8 cellular contexts compared by ENCODE assay signal in the genomic region with DNA sequence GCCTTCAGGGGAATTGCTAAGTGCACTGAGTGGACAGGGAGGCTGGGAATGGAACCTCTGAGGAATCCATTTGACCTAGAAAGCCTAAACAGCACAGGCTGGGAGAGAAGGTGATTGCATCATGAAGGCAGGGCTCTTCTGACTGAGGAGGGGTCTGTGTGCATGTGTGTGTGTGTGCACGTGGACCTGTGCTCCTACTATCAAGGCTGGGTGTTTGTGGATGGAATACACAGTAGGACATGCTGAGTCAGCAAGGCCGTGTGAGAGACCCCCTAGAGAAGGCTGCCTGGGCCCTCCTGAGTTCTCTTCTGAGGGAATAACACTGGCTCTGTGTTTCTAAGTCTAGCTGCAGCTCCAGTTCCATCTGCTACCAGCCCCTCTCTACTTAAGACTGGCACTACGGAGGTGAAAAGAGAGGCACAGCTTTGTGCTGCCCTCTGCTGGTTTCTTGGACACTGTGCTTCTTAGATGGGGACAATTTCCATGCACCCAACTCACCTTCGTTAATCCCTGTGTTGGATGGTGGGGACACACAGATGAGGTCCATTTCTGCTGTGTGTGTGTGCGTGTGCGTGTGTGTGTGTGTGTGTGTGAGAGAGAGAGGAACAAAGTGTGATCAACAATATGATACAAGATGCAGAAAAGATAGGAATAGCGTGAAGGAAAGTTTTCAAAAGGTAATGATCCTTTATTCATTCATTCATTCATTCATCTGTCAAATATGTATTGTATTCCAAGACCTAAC. TPM values are rescaled to one million over a fixed set of nuclear protein-coding genes. Genes with fewer than 3 reads are reported as not detected.
DNase-seq lines count a peak whose midpoint lies in the region; ATAC-seq and TF ChIP-seq lines count a peak whose summit lies in the region.

No MANE protein-coding gene starts in this region.

- no peaks in the 10 kb centered on the region for H3K4me1 ChIP-seq in prostate gland (replicated peaks)

- no peaks in the 10 kb centered on the region for H3K27me3 ChIP-seq in prostate gland (replicated peaks; ENCODE audit: insufficient read depth)

- no peak overlapping the region for H3K4me3 ChIP-seq in prostate gland

- 19% methylated on average over 7 of the region's 7 CpGs for WGBS in prostate gland

- TF ChIP-seq CTCF in prostate gland (IDR thresholded peaks at IDR 0.05) = peak; percentile 42 to 89 (median 80)

- no peaks in the 10 kb centered on the region for H3K9me3 ChIP-seq in prostate gland

- CTCF ChIA-PET in HEK293T (lab: Yijun Ruan, JAX) = interaction anchor here (0.5 to 1.3 kb wide), 12 partner anchors 11 to 175 kb away, joined by 3 to 5 read pairs (median 3); no protein-coding TSS in a partner anchor

- no peaks in the 10 kb centered on the region for H3K36me3 ChIP-seq in prostate gland

- TF ChIP-seq POLR2A in prostate gland (IDR thresholded peaks at IDR 0.05) = no peak

- POLR2A ChIA-PET in HEK293T (lab: Yijun Ruan, JAX) = no interaction called here

- peak; percentile 74 for DNase-seq in EL
- peak; percentile 70 for DNase-seq in HEK293T (ENCODE audit: extremely low spot score)
- DNase-seq in NCI-H1105 (lab: John Stamatoyannopoulos, UW) = peak; percentile 75
- DNase-seq in SK-N-DZ (ENCODE audit: low spot score) = peak; percentile 78
- peak; percentile 71 for DNase-seq in activated naive CD4-positive, alpha-beta T cell treated with Interleukin-2 at 50 U/mL for 16 hours
- peak; percentile 68 for DNase-seq in Right ventricle myocardium superior
- DNase-seq in prostate gland (ENCODE audit: low spot score) = peak; percentile 79

- intact Hi-C loops in Right ventricle myocardium superior (cut with DNase I) = loop anchor here (2.0 to 10.0 kb wide), 3 partner anchors 100 to 278 kb away; a partner anchor contains a TSS
- intact Hi-C loops in prostate gland (cut with DNase I) = loop anchor here (2.0 to 5.0 kb wide), 2 partner anchors 192 to 318 kb away; no protein-coding TSS in a partner anchor

- H3K27ac ChIP-seq in prostate gland = no peak overlapping the region

- ATAC-seq in Right ventricle myocardium superior (ENCODE audit: poor library complexity) = peak; percentile 97
- no peak for ATAC-seq in GM21526 (IDR thresholded peaks at IDR 0.05; ENCODE audit: low FRiP score, unreplicated experiment)

TF ChIP-seq in HEK293T, 16 proteins besides CTCF, POLR2A, EP300 and RAD21:
- TF ChIP-seq ELF4 (IDR thresholded peaks at IDR 0.05) = no peak
- no peak for TF ChIP-seq FOXA1 (IDR thresholded peaks at IDR 0.05)
- TF ChIP-seq NFRKB (IDR thresholded peaks at IDR 0.05) = no peak
- no peak for TF ChIP-seq SUZ12 (IDR thresholded peaks at IDR 0.05)
- no peak for TF ChIP-seq SP1 (IDR thresholded peaks at IDR 0.05)
- TF ChIP-seq, protein P1, sequence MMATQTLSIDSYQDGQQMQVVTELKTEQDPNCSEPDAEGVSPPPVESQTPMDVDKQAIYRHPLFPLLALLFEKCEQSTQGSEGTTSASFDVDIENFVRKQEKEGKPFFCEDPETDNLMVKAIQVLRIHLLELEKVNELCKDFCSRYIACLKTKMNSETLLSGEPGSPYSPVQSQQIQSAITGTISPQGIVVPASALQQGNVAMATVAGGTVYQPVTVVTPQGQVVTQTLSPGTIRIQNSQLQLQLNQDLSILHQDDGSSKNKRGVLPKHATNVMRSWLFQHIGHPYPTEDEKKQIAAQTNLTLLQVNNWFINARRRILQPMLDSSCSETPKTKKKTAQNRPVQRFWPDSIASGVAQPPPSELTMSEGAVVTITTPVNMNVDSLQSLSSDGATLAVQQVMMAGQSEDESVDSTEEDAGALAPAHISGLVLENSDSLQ (IDR thresholded peaks at IDR 0.05) = no peak
- no peak for TF ChIP-seq TARDBP (IDR thresholded peaks at IDR 0.05)
- no peak for TF ChIP-seq BHLHE40 (IDR thresholded peaks at IDR 0.05; ENCODE audit: borderline replicate concordance)
- TF ChIP-seq LEF1 (IDR thresholded peaks at IDR 0.05; ENCODE audit: borderline replicate concordance) = no peak
- no peak for TF ChIP-seq FOXM1 (IDR thresholded peaks at IDR 0.05; ENCODE audit: borderline replicate concordance)
- no peak for TF ChIP-seq HDGF (IDR thresholded peaks at IDR 0.05; ENCODE audit: borderline replicate concordance)
- no peak for TF ChIP-seq ZNF384 (IDR thresholded peaks at IDR 0.05)
- no peak for TF ChIP-seq ARNT (IDR thresholded peaks at IDR 0.05)
- TF ChIP-seq FOXK2 (IDR thresholded peaks at IDR 0.05) = no peak
- no peak for TF ChIP-seq L3MBTL2 (conservative IDR thresholded peaks at IDR 0.05)
- no peak for TF ChIP-seq CTBP1 (IDR thresholded peaks at IDR 0.05; ENCODE audit: borderline replicate concordance)
TF ChIP-seq in HEK293T: peak in this region for 0.

RNA-seq across cellular contexts. Expression of gene EFCAB14, which starts 6.2 kb away (rescaled TPM):
- polyA plus RNA-seq in SK-N-DZ (2014; cell fraction: cytosol; rRNA removed) = 9.6 and 10.4 TPM in 2 replicates
- polyA plus RNA-seq in SK-N-DZ (2014; cell fraction: nucleus; rRNA removed) = 15.5 and 16.2 TPM in 2 replicates
- total RNA-seq in Right ventricle myocardium superior (52.4 TPM), prostate gland (100 to 1,000 TPM in 1 of 2 donors, 10 to 100 TPM in 1; 99.9 to 116 TPM)

RNA-seq across cellular contexts. Expression of gene TEX38, which starts 53.5 kb away (rescaled TPM):
- polyA plus RNA-seq in SK-N-DZ (2014; cell fraction: cytosol; rRNA removed) = not detected in 2 replicates
- not detected in 2 replicates for polyA plus RNA-seq in SK-N-DZ (2014; cell fraction: nucleus; rRNA removed)
- total RNA-seq in Right ventricle myocardium superior (not detected), prostate gland (10 to 100 TPM in 1 of 2 donors, not detected in 1; 30.6 TPM)

RNA-seq across cellular contexts. Expression of gene ATPAF1, which starts 57.0 kb away (rescaled TPM):
- polyA plus RNA-seq in SK-N-DZ (2014; cell fraction: cytosol; rRNA removed) = 55.8 and 69.4 TPM in 2 replicates
- polyA plus RNA-seq in SK-N-DZ (2014; cell fraction: nucleus; rRNA removed) = 38.6 and 41.8 TPM in 2 replicates
- 198 TPM for total RNA-seq in Right ventricle myocardium superior
- total RNA-seq in prostate gland = 10 to 100 TPM; 52.2 to 71.3 TPM
